3 cellular contexts compared by ENCODE assay signal in the genomic region with DNA sequence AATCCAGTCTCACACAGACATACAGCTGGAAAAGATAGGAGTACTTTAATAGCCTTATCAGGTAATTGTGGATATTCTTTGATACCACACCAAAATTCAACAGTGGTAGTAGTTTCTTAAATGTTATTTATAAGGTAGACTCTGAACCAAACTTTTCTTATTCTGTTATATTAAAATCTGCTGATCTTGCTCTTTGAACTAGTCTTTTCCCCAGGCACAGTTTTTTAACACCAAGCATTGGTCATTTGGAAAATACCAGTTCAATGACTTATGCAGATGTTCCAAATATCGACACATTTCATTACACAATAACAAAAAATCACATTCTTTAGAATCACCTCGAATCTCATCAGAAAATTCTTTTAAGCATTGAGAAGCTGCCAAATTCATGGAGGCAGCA.
TF ChIP-seq lines count a peak whose summit lies in the region.

No MANE protein-coding gene starts in this region.

TF ChIP-seq in K562, 482 proteins besides CTCF, POLR2A, EP300 and RAD21:
- TF ChIP-seq ZNF274 (IDR thresholded peaks at IDR 0.05; ENCODE audit: borderline replicate concordance, low read depth, low read length) (no peak), MAFK (IDR thresholded peaks at IDR 0.05; ENCODE audit: low read length) (peak; percentile 49; the same call in 1 of the 2 replicates), MAFF (IDR thresholded peaks at IDR 0.05; ENCODE audit: low read length) (peak; percentile 64), ZNF3 (CRISPR knock-in tag; IDR thresholded peaks at IDR 0.05) (no peak), MAFG (tag; conservative IDR thresholded peaks at IDR 0.05) (peak; percentile 50; the same call in 1 of the 2 replicates), C11orf30 (IDR thresholded peaks at IDR 0.05; ENCODE audit: low read depth) (peak; percentile 70), NR2C1 (IDR thresholded peaks at IDR 0.05) (no peak), NR2C1 (tag; IDR thresholded peaks at IDR 0.05) (no peak), ZNF316 (IDR thresholded peaks at IDR 0.05) (peak; percentile 76)
- TF ChIP-seq, protein P1, sequence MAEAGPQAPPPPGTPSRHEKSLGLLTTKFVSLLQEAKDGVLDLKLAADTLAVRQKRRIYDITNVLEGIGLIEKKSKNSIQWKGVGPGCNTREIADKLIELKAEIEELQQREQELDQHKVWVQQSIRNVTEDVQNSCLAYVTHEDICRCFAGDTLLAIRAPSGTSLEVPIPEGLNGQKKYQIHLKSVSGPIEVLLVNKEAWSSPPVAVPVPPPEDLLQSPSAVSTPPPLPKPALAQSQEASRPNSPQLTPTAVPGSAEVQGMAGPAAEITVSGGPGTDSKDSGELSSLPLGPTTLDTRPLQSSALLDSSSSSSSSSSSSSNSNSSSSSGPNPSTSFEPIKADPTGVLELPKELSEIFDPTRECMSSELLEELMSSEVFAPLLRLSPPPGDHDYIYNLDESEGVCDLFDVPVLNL (CRISPR knock-in tag; IDR thresholded peaks at IDR 0.05; ENCODE audit: low read depth) = no peak

TF ChIP-seq in HepG2, 621 proteins besides CTCF, POLR2A, EP300 and RAD21:
- peak; percentile 74 to 86; a peak in 3 of 4 replicates for TF ChIP-seq MAFK (conservative IDR thresholded peaks at IDR 0.05 in 1 of 2, IDR thresholded peaks at IDR 0.05 in 1 of 2; ENCODE audit: low read length in 2 of 2)
- no peak for TF ChIP-seq ZNF567 (CRISPR knock-in tag; IDR thresholded peaks at IDR 0.05; ENCODE audit: borderline replicate concordance)
- TF ChIP-seq MAFF (IDR thresholded peaks at IDR 0.05; ENCODE audit: low read depth, low read length) = peak; percentile 81

TF ChIP-seq in HEK293T, 16 proteins besides CTCF, POLR2A, EP300 and RAD21:
- no peak for TF ChIP-seq FOXM1 (IDR thresholded peaks at IDR 0.05; ENCODE audit: borderline replicate concordance)
- no peak for TF ChIP-seq ZNF384 (IDR thresholded peaks at IDR 0.05)
- TF ChIP-seq ARNT (IDR thresholded peaks at IDR 0.05) = no peak
- no peak for TF ChIP-seq SP1 (IDR thresholded peaks at IDR 0.05)
- TF ChIP-seq CTBP1 (IDR thresholded peaks at IDR 0.05; ENCODE audit: borderline replicate concordance) = no peak
